ENCODE assay signal across 36 cellular contexts in genomic region chr6:137182654-137183073, GRCh38. TPM values are rescaled to one million over a fixed set of nuclear protein-coding genes. Genes with fewer than 3 reads are reported as not detected.
"Had no signal": no experiment of that assay in that cellular context is flagged by ENCODE, and none has a peak within 500 bp of the region (broad histone marks: within the 10 kb centered on the region; RNA-seq: fewer than 3 reads in every experiment).

No MANE protein-coding gene starts in this region.

- H3K4me3 ChIP-seq: adrenal gland, body of pancreas, breast epithelium had no signal

- H3K27me3 ChIP-seq: adrenal gland, body of pancreas, brain microvascular endothelial cell, breast epithelium had no signal

- H3K27me3 Mint-ChIP-seq: activated B cell treated with CpG ODN at 0.5 μM for 24 hours; activated CD4-positive, alpha-beta T cell treated with anti-CD3 and anti-CD28 coated beads, Interleukin-2, amount 10 ng/mL, durations not matched to agents 24 days and 14 days; activated CD8-positive, alpha-beta T cell treated with anti-CD3 and anti-CD28 coated beads for 36 hours; activated naive CD4-positive, alpha-beta T cell treated with anti-CD3 and anti-CD28 coated beads, Interleukin-2, amount 10 ng/mL, durations not matched to agents 7 days and 5 days; activated naive CD8-positive, alpha-beta T cell treated with anti-CD3 and anti-CD28 coated beads for 36 hours had no signal

- DNase-seq: activated B cell treated with CpG ODN at 0.5 μM for 24 hours; activated CD4-positive, alpha-beta memory T cell treated with anti-CD3 and anti-CD28 coated beads for 36 hours; activated CD4-positive, alpha-beta T cell treated with anti-CD3 and anti-CD28 coated beads for 4 hours; activated CD4-positive, alpha-beta T cell treated with anti-CD3 and anti-CD28 coated beads, Interleukin-2, amount 10 ng/mL, durations not matched to agents 24 days and 14 days; activated CD4-positive, alpha-beta T cell treated with anti-CD3 and anti-CD28 coated beads, Interleukin-2, amount 50 U/mL, for 1 hour; activated CD4-positive, alpha-beta T cell treated with anti-CD3 and anti-CD28 coated beads, Interleukin-2, amount 50 U/mL, for 4 hours; activated CD4-positive, CD25-positive, alpha-beta regulatory T cell treated with anti-CD3 and anti-CD28 coated beads, Interleukin-2, amount 50 U/mL, for 72 hours; activated CD8-positive, alpha-beta memory T cell treated with anti-CD3 and anti-CD28 coated beads, Interleukin-2, amount 50 U/mL, for 4 hours; activated CD8-positive, alpha-beta T cell treated with anti-CD3 and anti-CD28 coated beads for 36 hours; activated gamma-delta T cell; activated naive CD4-positive, alpha-beta T cell treated with anti-CD3 and anti-CD28 coated beads, Interleukin-2, amount 10 ng/mL, durations not matched to agents 7 days and 5 days; activated naive CD4-positive, alpha-beta T cell treated with Interleukin-2 at 50 U/mL for 16 hours; activated naive CD8-positive, alpha-beta T cell treated with anti-CD3 and anti-CD28 coated beads for 36 hours; activated T-cell treated with anti-CD3 and anti-CD28 coated beads for 4 hours; activated T-cell treated with anti-CD3 and anti-CD28 coated beads, Interleukin-2, amount 50 U/mL, for 1 hour; activated T-cell treated with anti-CD3 and anti-CD28 coated beads, Interleukin-2, amount 50 U/mL, for 4 hours; activated T-cell treated with anti-CD3 and anti-CD28 coated beads, Interleukin-2, amount 50 U/mL, for 72 hours; adrenal gland; amniotic stem cell; aorta; body of pancreas; brain microvascular endothelial cell; central memory CD4-positive, alpha-beta T cell; T-helper 1 cell; T-helper 2 cell; T-helper 9 cell had no signal

- H3K36me3 ChIP-seq: adrenal gland, brain microvascular endothelial cell, breast epithelium had no signal

- ATAC-seq: activated CD8-positive, alpha-beta T cell treated with anti-CD3 and anti-CD28 coated beads for 36 hours; activated naive CD4-positive, alpha-beta T cell treated with anti-CD3 and anti-CD28 coated beads, Interleukin-2, amount 50 U/mL, for 72 hours; activated T-cell treated with anti-CD3 and anti-CD28 coated beads, Interleukin-2, amount 50 U/mL, for 4 hours; activated T-cell treated with anti-CD3 and anti-CD28 coated beads, Interleukin-2, amount 50 U/mL, for 72 hours; activated T-helper 17 cell treated with anti-CD3 and anti-CD28 coated beads, Interleukin-2, amount 50 U/mL, for 72 hours; body of pancreas had no signal

- H3K4me3 Mint-ChIP-seq: activated B cell treated with CpG ODN at 0.5 μM for 24 hours; activated CD4-positive, alpha-beta memory T cell treated with anti-CD3 and anti-CD28 coated beads for 36 hours; activated CD4-positive, alpha-beta T cell treated with anti-CD3 and anti-CD28 coated beads, Interleukin-2, amount 10 ng/mL, durations not matched to agents 24 days and 14 days; activated CD8-positive, alpha-beta T cell treated with anti-CD3 and anti-CD28 coated beads for 36 hours; activated naive CD4-positive, alpha-beta T cell treated with anti-CD3 and anti-CD28 coated beads, Interleukin-2, amount 10 ng/mL, durations not matched to agents 7 days and 5 days; activated naive CD8-positive, alpha-beta T cell treated with anti-CD3 and anti-CD28 coated beads for 36 hours; activated T-cell treated with anti-CD3 and anti-CD28 coated beads, Interleukin-2, amount 50 U/mL, for 4 hours; activated T-cell treated with anti-CD3 and anti-CD28 coated beads, Interleukin-2, amount 50 U/mL, for 72 hours; activated T-helper 1 cell treated with anti-CD3 and anti-CD28 coated beads, Interleukin-12 subunit alpha, Interleukin-12 subunit beta, Interleukin-2, Interleukin-4 antibody, amounts not matched to agents 30 ng/mL and 10 ng/mL and 1 ng/mL, durations not matched to agents 14 hours and 24 hours and 36 hours; activated T-helper 17 cell treated with anti-CD3 and anti-CD28 coated beads, Interleukin-2, amount 50 U/mL, for 72 hours; T-helper 1 cell treated with Interleukin-12 subunit alpha and Interleukin-12 subunit beta and Interleukin-4 antibody, amounts not matched to agents 30 μg/mL and 1 μg/mL, for 36 hours; T-helper 2 cell treated with Interferon-gamma antibody and Interleukin-4, amounts not matched to agents 5 μg/mL and 100 μg/mL, for 36 hours had no signal

- H3K27ac Mint-ChIP-seq: activated B cell treated with CpG ODN at 0.5 μM for 24 hours; activated CD4-positive, alpha-beta memory T cell treated with anti-CD3 and anti-CD28 coated beads for 36 hours; activated CD4-positive, alpha-beta T cell treated with anti-CD3 and anti-CD28 coated beads, Interleukin-2, amount 10 ng/mL, durations not matched to agents 24 days and 14 days; activated CD8-positive, alpha-beta T cell treated with anti-CD3 and anti-CD28 coated beads for 36 hours; activated naive CD4-positive, alpha-beta T cell treated with anti-CD3 and anti-CD28 coated beads, Interleukin-2, amount 10 ng/mL, durations not matched to agents 7 days and 5 days; activated naive CD4-positive, alpha-beta T cell treated with anti-CD3 and anti-CD28 coated beads, Interleukin-2, amount 50 U/mL, for 72 hours; activated naive CD8-positive, alpha-beta T cell treated with anti-CD3 and anti-CD28 coated beads for 36 hours; activated T-cell treated with anti-CD3 and anti-CD28 coated beads, Interleukin-2, amount 50 U/mL, for 72 hours; activated T-helper 1 cell treated with anti-CD3 and anti-CD28 coated beads, Interleukin-12 subunit alpha, Interleukin-12 subunit beta, Interleukin-2, Interleukin-4 antibody, amounts not matched to agents 30 ng/mL and 10 ng/mL and 1 ng/mL, durations not matched to agents 14 hours and 24 hours and 36 hours; activated T-helper 17 cell treated with anti-CD3 and anti-CD28 coated beads, Interleukin-2, amount 50 U/mL, for 72 hours; T-helper 1 cell treated with Interleukin-12 subunit alpha and Interleukin-12 subunit beta and Interleukin-4 antibody, amounts not matched to agents 30 μg/mL and 1 μg/mL, for 36 hours; T-helper 2 cell treated with Interferon-gamma antibody and Interleukin-4, amounts not matched to agents 5 μg/mL and 100 μg/mL, for 36 hours had no signal

- H3K4me1 ChIP-seq: adrenal gland, body of pancreas, breast epithelium had no signal

- H3K4me1 Mint-ChIP-seq: activated CD4-positive, alpha-beta T cell treated with anti-CD3 and anti-CD28 coated beads, Interleukin-2, amount 10 ng/mL, durations not matched to agents 24 days and 14 days; activated naive CD4-positive, alpha-beta T cell treated with anti-CD3 and anti-CD28 coated beads, Interleukin-2, amount 10 ng/mL, durations not matched to agents 7 days and 5 days; activated naive CD8-positive, alpha-beta T cell treated with anti-CD3 and anti-CD28 coated beads for 36 hours; activated T-helper 17 cell treated with anti-CD3 and anti-CD28 coated beads, Interleukin-2, amount 50 U/mL, for 72 hours had no signal

- H3K27ac ChIP-seq: adrenal gland, body of pancreas, brain microvascular endothelial cell, breast epithelium, VCaP had no signal

RNA-seq across cellular contexts. Expression of gene IL22RA2, which starts 9.2 kb away (rescaled TPM):
- total RNA-seq: activated B cell treated with CpG ODN at 0.5 μM for 24 hours; activated CD4-positive, alpha-beta memory T cell treated with anti-CD3 and anti-CD28 coated beads for 36 hours; activated CD4-positive, alpha-beta T cell treated with anti-CD3 and anti-CD28 coated beads, Interleukin-2, amount 10 ng/mL, durations not matched to agents 24 days and 14 days; activated CD8-positive, alpha-beta memory T cell treated with anti-CD3 and anti-CD28 coated beads for 36 hours; activated CD8-positive, alpha-beta T cell treated with anti-CD3 and anti-CD28 coated beads for 36 hours; activated naive CD4-positive, alpha-beta T cell treated with anti-CD3 and anti-CD28 coated beads, Interleukin-2, amount 50 U/mL, for 72 hours; activated naive CD8-positive, alpha-beta T cell treated with anti-CD3 and anti-CD28 coated beads for 36 hours; activated T-cell treated with anti-CD3 and anti-CD28 coated beads, Interleukin-2, amount 50 U/mL, for 4 hours; activated T-cell treated with anti-CD3 and anti-CD28 coated beads, Interleukin-2, amount 50 U/mL, for 72 hours; activated T-helper 1 cell treated with anti-CD3 and anti-CD28 coated beads, Interleukin-12 subunit alpha, Interleukin-12 subunit beta, Interleukin-2, Interleukin-4 antibody, amounts not matched to agents 30 ng/mL and 10 ng/mL and 1 ng/mL, durations not matched to agents 14 hours and 24 hours and 36 hours; activated T-helper 17 cell treated with anti-CD3 and anti-CD28 coated beads, Interleukin-2, amount 50 U/mL, for 72 hours; adrenal gland; aorta; astrocyte; body of pancreas; cerebellum had no signal
- polyA plus RNA-seq: adrenal gland, aorta had no signal
